Comparison of ENCODE assay signal across 7 cellular contexts in genomic region chr2:201450910-201451329, GRCh38.
DNase-seq lines count a peak whose midpoint lies in the region; ATAC-seq lines count a peak whose summit lies in the region.

No MANE protein-coding gene starts in this region.

- H3K9me3 ChIP-seq in duodenal mucosa (ENCODE audit: control insufficient read depth in 1 of 2, low read length in 2 of 2) (no peaks in the 10 kb centered on the region), mucosa of stomach (ENCODE audit: control insufficient read depth, low read length) (no peaks in the 10 kb centered on the region)

- no peaks in the 10 kb centered on the region for H3K36me3 ChIP-seq in duodenal mucosa (ENCODE audit: control insufficient read depth in 1 of 2, insufficient read depth in 2 of 2, low read length in 2 of 2)
- no peaks in the 10 kb centered on the region for H3K36me3 ChIP-seq in mucosa of stomach (ENCODE audit: control insufficient read depth, insufficient read depth, low read length)

- H3K27ac ChIP-seq in duodenal mucosa (ENCODE audit: low read depth, low read length), result peak overlapping the region; percentile 80

- H3K27me3 ChIP-seq in duodenal mucosa (ENCODE audit: control insufficient read depth in 1 of 2, insufficient read depth in 2 of 2, low read length in 2 of 2), result no peaks in the 10 kb centered on the region
- no peaks in the 10 kb centered on the region for H3K27me3 ChIP-seq in mucosa of stomach (ENCODE audit: control insufficient read depth, insufficient read depth, low read length)

- H3K9ac ChIP-seq in duodenal mucosa (ENCODE audit: low read depth in 1 of 2, low read length in 2 of 2) (peak overlapping the region; percentile 86 to 89), mucosa of stomach (ENCODE audit: low read length) (peak overlapping the region; percentile 84)

- H3K4me3 ChIP-seq in duodenal mucosa (ENCODE audit: low read depth in 1 of 2, low read length in 2 of 2), result peak overlapping the region; percentile 92 to 99
- H3K4me3 ChIP-seq in mucosa of stomach (ENCODE audit: low read length), result peak overlapping the region; percentile 85

- peak; percentile 22 for ATAC-seq in GM18499 (IDR thresholded peaks at IDR 0.05; ENCODE audit: insufficient read depth, unreplicated experiment)
- peak; percentile 23 for ATAC-seq in HG02759 (IDR thresholded peaks at IDR 0.05; ENCODE audit: unreplicated experiment)

- H3K4me1 ChIP-seq in duodenal mucosa (ENCODE audit: control insufficient read depth in 1 of 2, insufficient read depth in 2 of 2, low read length in 2 of 2), result peaks cover 36 to 38% of the 10 kb centered on the region in 2 donors
- peaks cover 33% of the 10 kb centered on the region for H3K4me1 ChIP-seq in mucosa of stomach (ENCODE audit: control insufficient read depth, insufficient read depth, low read length)

- peak; percentile 99 for DNase-seq in NCI-H82 (lab: John Stamatoyannopoulos, UW)
- DNase-seq in SHP77 treated with DMSO at 0.1 percent for 48 hours (lab: John Stamatoyannopoulos, UW), result no peak
- no peak for DNase-seq in stimulated activated CD4-positive, alpha-beta T cell treated with anti-CD3 and anti-CD28 coated beads, Interleukin-4, amount 100 ng/mL, for 1 hour
